Comparison of ENCODE assay signal across 8 cellular contexts in genomic region chr3:138068579-138069174, GRCh38. TPM values are rescaled to one million over a fixed set of nuclear protein-coding genes. Genes with fewer than 3 reads are reported as not detected.
DNase-seq lines count a peak whose midpoint lies in the region; ATAC-seq lines count a peak whose summit lies in the region.

No MANE protein-coding gene starts in this region.

- H3K27me3 ChIP-seq in SJSA1 (replicated peaks): no peaks in the 10 kb centered on the region

- H3K4me1 ChIP-seq in SJSA1 (replicated peaks): 0 out of 2 replicates have a peak, but pooled peaks cover 3% of the 10 kb centered on the region

- H3K4me3 ChIP-seq in SJSA1: no peak overlapping the region

- H3K9me3 ChIP-seq in SJSA1 (replicated peaks): no peaks in the 10 kb centered on the region

- DNase-seq in GF-D8 (lab: John Stamatoyannopoulos, UW): peak; percentile 4
- peak; percentile 68 for DNase-seq in LHCN-M2 (ENCODE audit: low read depth)
- peak; percentile 62 to 74 for DNase-seq in SJSA1 (ENCODE audit: low read depth in 1 of 2, low spot score in 2 of 2)
- peak; percentile 24 to 53 (median 47) for DNase-seq in activated naive CD4-positive, alpha-beta T cell (lab: John Stamatoyannopoulos, UW)
- DNase-seq in glomerular endothelial cell (ENCODE audit: extremely low read depth, low read depth, low spot score): peak; percentile 34
- DNase-seq in pons (ENCODE audit: low spot score): peak; percentile 77
- peak; percentile 79 for DNase-seq in ureter (ENCODE audit: low spot score)

- no peak overlapping the region for H3K27ac ChIP-seq in SJSA1

- peak; percentile 73 for ATAC-seq in GM21825 (IDR thresholded peaks at IDR 0.05; ENCODE audit: unreplicated experiment)

- H3K36me3 ChIP-seq in SJSA1: peaks cover 86% of the 10 kb centered on the region

RNA-seq across cellular contexts. Expression of gene DZIP1L, which starts 46.7 kb away (rescaled TPM):
- total RNA-seq in LHCN-M2 (2014; rRNA removed) (18.3 and 18.9 TPM in 2 replicates), glomerular endothelial cell (3.5 and 17.7 TPM in 2 replicates), ureter (32.7 TPM)
- 6.1 TPM for polyA plus RNA-seq in LHCN-M2 (2012)
- 18.1 and 24.0 TPM in 2 replicates for total RNA-seq in SJSA1 (2014; rRNA removed; shearing (Covaris generic))

RNA-seq across cellular contexts. Expression of gene CLDN18, which starts 58.7 kb away (rescaled TPM):
- total RNA-seq in LHCN-M2 (2014; rRNA removed) (0.06 TPM in 1 of 2 replicates, not detected in the other), glomerular endothelial cell (not detected in 2 replicates), ureter (not detected)
- polyA plus RNA-seq in LHCN-M2 (2012): 0.09 TPM
- not detected in 2 replicates for total RNA-seq in SJSA1 (2014; rRNA removed; shearing (Covaris generic))

Comparison
In these comparisons a context has a peak if more than half of its experiments do, and no peak if none do; other contexts are left out.
1. DNase-seq: peak in every context shown above with its lines; median percentile 79 in ureter; 77 in pons; 68 in LHCN-M2; 68 in SJSA1; 47 in activated naive CD4-positive, alpha-beta T cell; 34 in glomerular endothelial cell; 4 in GF-D8.